ENCODE assay signal across 16 cellular contexts in genomic region chr17:81541123-81541522, GRCh38. TPM values are rescaled to one million over a fixed set of nuclear protein-coding genes. Genes with fewer than 3 reads are reported as not detected.
A peak's percentile ranks its signal among the peaks of the same experiment; 100 is the strongest.
DNase-seq lines count a peak whose midpoint lies in the region; ATAC-seq, FAIRE-seq and TF ChIP-seq lines count a peak whose summit lies in the region.
"Had no signal": no experiment of that assay in that cellular context is flagged by ENCODE, and none has a peak within 500 bp of the region (broad histone marks: within the 10 kb centered on the region; RNA-seq: fewer than 3 reads in every experiment).

No MANE protein-coding gene starts in this region.

- SMC1A ChIA-PET in GM12878 (lab: Charles Lee; ENCODE audit: uncharacterized antibody, unreplicated experiment): no interaction called here

- H3K4me3 Mint-ChIP-seq in neural progenitor cell (peak overlapping the region; percentile 57), mesothelial cell of epicardium (no peak overlapping the region)
- H3K4me3 Mint-ChIP-seq: CD4-positive, alpha-beta T cell had no signal

- H3K79me2 ChIP-seq in GM12878 (ENCODE audit: control insufficient read depth, insufficient read depth, low read length): no peaks in the 10 kb centered on the region
- no peaks in the 10 kb centered on the region for H3K79me2 ChIP-seq in neural progenitor cell (ENCODE audit: low read depth)

- H4K20me1 ChIP-seq in GM12878 (ENCODE audit: control insufficient read depth, insufficient read depth) (no peaks in the 10 kb centered on the region), neural progenitor cell (ENCODE audit: low read depth) (peaks cover 17% of the 10 kb centered on the region)

- CTCF ChIA-PET in GM12878 (lab: Yijun Ruan, JAX): no interaction called here

- DNase-seq in Right ventricle myocardium inferior (ENCODE audit: missing footprints) (peak; percentile 34), left ventricle myocardium inferior (no peak), GM12878 (ENCODE audit: low read depth, low spot score) (no peak), neural progenitor cell (ENCODE audit: low spot score) (no peak), psoas muscle (no peak), mesothelial cell of epicardium (ENCODE audit: low spot score in 2 of 2, unreplicated experiment in 2 of 2) (no peak)
- DNase-seq: ACHN; C1 segment of cervical spinal cord; CD4-positive, alpha-beta T cell; DMS79; HCEC 1CT; KBM-7 had no signal

- H3K9me3 ChIP-seq in left ventricle myocardium inferior (replicated peaks) (no peaks in the 10 kb centered on the region), GM12878 (replicated peaks; ENCODE audit: control insufficient read depth, insufficient read depth, low read length) (no peaks in the 10 kb centered on the region), neural progenitor cell (ENCODE audit: low read depth) (no peaks in the 10 kb centered on the region), psoas muscle (no peaks in the 10 kb centered on the region)

- no peak for FAIRE-seq in GM12878 (lab: Jason Lieb, UNC)
- FAIRE-seq: GM12892, H1 had no signal

- no peak for TF ChIP-seq POLR2A in GM12878 (IDR thresholded peaks at IDR 0.05; ENCODE audit: low read depth, low read length)

- H2AFZ ChIP-seq in GM12878 (ENCODE audit: control insufficient read depth, low read depth, low read length) (no peak overlapping the region), neural progenitor cell (replicated peaks) (no peak overlapping the region)

- no peak for TF ChIP-seq EP300 in GM12878 (IDR thresholded peaks at IDR 0.05; ENCODE audit: borderline replicate concordance in 1 of 2, control insufficient read depth in 1 of 2, low read depth in 2 of 2, low read length in 2 of 2)

- H3K9me3 Mint-ChIP-seq in neural progenitor cell (no peaks in the 10 kb centered on the region), mesothelial cell of epicardium (no peaks in the 10 kb centered on the region)
- H3K9me3 Mint-ChIP-seq: CD4-positive, alpha-beta T cell had no signal

- no peak overlapping the region for H3K27ac ChIP-seq in left ventricle myocardium inferior (replicated peaks)
- no peak overlapping the region for H3K27ac ChIP-seq in GM12878 (ENCODE audit: control insufficient read depth, insufficient read depth)
- H3K27ac ChIP-seq in neural progenitor cell: no peak overlapping the region
- no peak overlapping the region for H3K27ac ChIP-seq in psoas muscle
- H3K27ac ChIP-seq: HL-60 had no signal

- TF ChIP-seq CTCF in left ventricle myocardium inferior (IDR thresholded peaks at IDR 0.05; ENCODE audit: borderline replicate concordance): no peak
- no peak for TF ChIP-seq CTCF in GM12878 (IDR thresholded peaks at IDR 0.05 in 2 of 3, conservative IDR thresholded peaks at IDR 0.05 in 1 of 3; ENCODE audit: control insufficient read depth in 2 of 3, extremely low read depth in 1 of 3, insufficient read depth in 1 of 3, low read depth in 3 of 3, low read length in 3 of 3)
- TF ChIP-seq CTCF in neural progenitor cell (IDR thresholded peaks at IDR 0.05): no peak
- TF ChIP-seq CTCF in psoas muscle (IDR thresholded peaks at IDR 0.05): no peak
- TF ChIP-seq CTCF in mesothelial cell of epicardium (IDR thresholded peaks at IDR 0.05; ENCODE audit: unreplicated experiment): no peak

- BruUV-seq in GM12878 (replicated peaks; lab: Mats Ljungman, UMichigan): no TSS peak

- no peaks in the 10 kb centered on the region for H3F3A ChIP-seq in neural progenitor cell (ENCODE audit: low read depth)

- no peak overlapping the region for H3K9ac ChIP-seq in GM12878 (ENCODE audit: control insufficient read depth, insufficient read depth, low read length)
- no peak overlapping the region for H3K9ac ChIP-seq in neural progenitor cell

- RAD21 ChIA-PET in GM12878 (lab: Charles Lee; ENCODE audit: unreplicated experiment): no interaction called here

- no peak for ATAC-seq in Right ventricle myocardium inferior
- ATAC-seq in GM12878: no peak
- ATAC-seq in psoas muscle: no peak
- no peak for ATAC-seq in GM19463 (IDR thresholded peaks at IDR 0.05; ENCODE audit: unreplicated experiment)

- H3K36me3 ChIP-seq in left ventricle myocardium inferior (peaks cover 76% of the 10 kb centered on the region), GM12878 (ENCODE audit: control insufficient read depth in 2 of 2, insufficient read depth in 2 of 2, low read length in 1 of 2) (peaks cover 4 to 17% of the 10 kb centered on the region in 2 experiments; a peak in 3 of 4 replicates), neural progenitor cell (no peaks in the 10 kb centered on the region), psoas muscle (ENCODE audit: insufficient read depth in 1 of 2, low read depth in 1 of 2) (peaks cover 12 to 64% of the 10 kb centered on the region in 2 donors)

- no peak overlapping the region for H3K4me3 ChIP-seq in left ventricle myocardium inferior
- no peak overlapping the region for H3K4me3 ChIP-seq in GM12878
- no peak overlapping the region for H3K4me3 ChIP-seq in neural progenitor cell
- no peak overlapping the region for H3K4me3 ChIP-seq in psoas muscle

- H3K36me3 Mint-ChIP-seq in neural progenitor cell: peaks cover 5% of the 10 kb centered on the region
- H3K36me3 Mint-ChIP-seq in mesothelial cell of epicardium: peaks cover 5% of the 10 kb centered on the region

- H3K27me3 ChIP-seq in left ventricle myocardium inferior (ENCODE audit: low read depth) (peaks cover 23% of the 10 kb centered on the region), GM12878 (replicated peaks in 1 of 2; ENCODE audit: control insufficient read depth in 2 of 2, insufficient read depth in 2 of 2, low read length in 1 of 2) (no peaks in the 10 kb centered on the region; a peak in 1 of 4 replicates), neural progenitor cell (peaks cover 19% of the 10 kb centered on the region), psoas muscle (ENCODE audit: insufficient read depth in 3 of 3, low read length in 2 of 3) (peaks cover 0 to 14% (median 6%) of the 10 kb centered on the region in 3 donors)

- H3K4me1 Mint-ChIP-seq in neural progenitor cell (peaks cover 7% of the 10 kb centered on the region), mesothelial cell of epicardium (no peaks in the 10 kb centered on the region)

- TF ChIP-seq RAD21 in GM12878 (IDR thresholded peaks at IDR 0.05; ENCODE audit: insufficient read depth, low read depth, low read length): no peak

- in situ Hi-C loops in GM12878 (cut with MboI): no loop called here

- H3K4me1 ChIP-seq in left ventricle myocardium inferior: peaks cover 36% of the 10 kb centered on the region
- H3K4me1 ChIP-seq in GM12878 (ENCODE audit: control insufficient read depth, insufficient read depth, low read length): no peaks in the 10 kb centered on the region
- H3K4me1 ChIP-seq in neural progenitor cell: peaks cover 3% of the 10 kb centered on the region
- H3K4me1 ChIP-seq in psoas muscle: peaks cover 15% of the 10 kb centered on the region

- intact Hi-C loops in Right ventricle myocardium inferior (cut with DNase I): no loop called here
- intact Hi-C loops in left ventricle myocardium inferior (cut with micrococcal nuclease): no loop called here
- intact Hi-C loops in GM12878 (cut with micrococcal nuclease; ENCODE audit: unreplicated experiment): no loop called here
- intact Hi-C loops in psoas muscle (cut with DNase I): no loop called here

- H3K27me3 Mint-ChIP-seq in neural progenitor cell (ENCODE audit: insufficient read depth, low read depth): no peaks in the 10 kb centered on the region
- H3K27me3 Mint-ChIP-seq in mesothelial cell of epicardium (ENCODE audit: low read depth): peaks cover 16% of the 10 kb centered on the region

- POLR2A ChIA-PET in GM12878 (lab: Charles Lee): no interaction called here

- H3K27ac Mint-ChIP-seq in neural progenitor cell (no peak overlapping the region), mesothelial cell of epicardium (no peak overlapping the region)
- H3K27ac Mint-ChIP-seq: CD4-positive, alpha-beta T cell had no signal

- WGBS in GM12878 (ENCODE audit: insufficient coverage, insufficient replicate concordance, low lambda C conversion rate, missing lambda C conversion rate): 85% methylated on average over 9 of the region's 17 CpGs
- 93 to 99% (median 96%) methylated on average over 9 to 17 of the region's 17 CpGs for WGBS in psoas muscle, 3 donors

- H3K4me2 ChIP-seq in GM12878 (ENCODE audit: control insufficient read depth, insufficient read depth): no peak overlapping the region
- H3K4me2 ChIP-seq in neural progenitor cell: no peak overlapping the region

RNA-seq across cellular contexts. Expression of gene FAAP100, which starts 11.0 kb away (rescaled TPM):
- total RNA-seq in Right ventricle myocardium inferior: 14.8 TPM
- 15.9 TPM for total RNA-seq in left ventricle myocardium inferior
- 86.7 and 99.0 TPM in 2 replicates for total RNA-seq in GM12878 (2013; cell fraction: nucleolus; rRNA removed)
- 25.1 and 25.8 TPM in 2 replicates for total RNA-seq in GM12878 (2014; rRNA removed)
- 8.1 and 12.2 TPM in 2 replicates for total RNA-seq in GM12878 (2014; rRNA removed; fragmentation: Illumina TruSeq; extraction: Trizol)
- 39.6 and 46.2 TPM in 2 replicates for total RNA-seq in GM12878 (2021)
- 6.6 TPM for polyA plus RNA-seq in GM12878 (2011; ENCODE audit: low read depth)
- polyA plus RNA-seq in GM12878 (2011; rRNA removed): 3.4 and 8.1 TPM in 2 replicates
- 16.4 and 25.8 TPM in 2 replicates for polyA plus RNA-seq in GM12878 (2011; cell fraction: cytosol; rRNA removed)
- polyA plus RNA-seq in GM12878 (2011; cell fraction: nucleus; rRNA removed): 52.4 and 74.0 TPM in 2 replicates
- polyA plus RNA-seq in GM12878 (2012): 16.2 and 18.9 TPM in 2 replicates
- polyA plus RNA-seq in GM12878 (2014; fragmentation: Illumina TruSeq; extraction: Trizol): 1.4 and 5.2 TPM in 2 replicates
- under 1 TPM; 0.11 to 0.49 TPM for polyA plus RNA-seq in GM12878 (2014; fragmentation: Nextera tagmentation; extraction: Ambion mirVana)
- polyA plus RNA-seq in GM12878 (2014; rRNA removed): 34.4 and 39.8 TPM in 2 replicates
- 10 to 100 TPM; 22.0 to 26.8 TPM for polyA plus RNA-seq in GM12878 (2016; fragmentation: Nextera tagmentation; extraction: Ambion mirVana)
- polyA minus RNA-seq in GM12878 (2011; rRNA and poly(A)+ RNA removed): 8.9 and 32.2 TPM in 2 replicates
- polyA minus RNA-seq in GM12878 (2011; cell fraction: cytosol; rRNA and poly(A)+ RNA removed): 13.6 and 14.8 TPM in 2 replicates
- 36.3 and 44.7 TPM in 2 replicates for polyA minus RNA-seq in GM12878 (2011; cell fraction: nucleus; rRNA and poly(A)+ RNA removed)
- total RNA-seq in neural progenitor cell (ENCODE audit: low replicate concordance): 9.7 and 36.5 TPM in 2 replicates
- 10 to 100 TPM; 11.8 to 13.1 (median 12.7) TPM for total RNA-seq in psoas muscle
- 10 to 100 TPM; 11.6 to 16.3 (median 12.6) TPM for polyA plus RNA-seq in psoas muscle
- 35.4 to 37.2 TPM (median 36.0 TPM) in 3 replicates for total RNA-seq in mesothelial cell of epicardium

RNA-seq across cellular contexts. Expression of gene FSCN2, which starts 12.9 kb away (rescaled TPM):
- 0.19 TPM for total RNA-seq in Right ventricle myocardium inferior
- 0.38 TPM for total RNA-seq in left ventricle myocardium inferior
- total RNA-seq in GM12878 (2013; cell fraction: nucleolus; rRNA removed): 19.6 and 21.4 TPM in 2 replicates
- total RNA-seq in GM12878 (2014; rRNA removed): 1.2 and 1.8 TPM in 2 replicates
- total RNA-seq in GM12878 (2014; rRNA removed; fragmentation: Illumina TruSeq; extraction: Trizol): 0.14 and 0.58 TPM in 2 replicates
- 2.1 and 2.7 TPM in 2 replicates for total RNA-seq in GM12878 (2021)
- polyA plus RNA-seq in GM12878 (2011; ENCODE audit: low read depth): not detected
- polyA plus RNA-seq in GM12878 (2011; rRNA removed): 0.29 and 0.65 TPM in 2 replicates
- polyA plus RNA-seq in GM12878 (2011; cell fraction: cytosol; rRNA removed): 0.69 and 1.0 TPM in 2 replicates
- polyA plus RNA-seq in GM12878 (2011; cell fraction: nucleus; rRNA removed): 6.3 and 7.2 TPM in 2 replicates
- 1.5 and 1.6 TPM in 2 replicates for polyA plus RNA-seq in GM12878 (2012)
- polyA plus RNA-seq in GM12878 (2014; fragmentation: Illumina TruSeq; extraction: Trizol): 0.19 and 0.24 TPM in 2 replicates
- not detected for polyA plus RNA-seq in GM12878 (2014; fragmentation: Nextera tagmentation; extraction: Ambion mirVana)
- polyA plus RNA-seq in GM12878 (2014; rRNA removed): 1.9 and 2.0 TPM in 2 replicates
- under 1 TPM in 1 of 2 experiments, not detected in 1; 0.12 TPM for polyA plus RNA-seq in GM12878 (2016; fragmentation: Nextera tagmentation; extraction: Ambion mirVana)
- 0.44 and 2.2 TPM in 2 replicates for polyA minus RNA-seq in GM12878 (2011; rRNA and poly(A)+ RNA removed)
- polyA minus RNA-seq in GM12878 (2011; cell fraction: cytosol; rRNA and poly(A)+ RNA removed): 0.80 and 1.0 TPM in 2 replicates
- 3.7 and 4.2 TPM in 2 replicates for polyA minus RNA-seq in GM12878 (2011; cell fraction: nucleus; rRNA and poly(A)+ RNA removed)
- 0.28 TPM in 1 of 2 replicates, not detected in the other for total RNA-seq in neural progenitor cell (ENCODE audit: low replicate concordance)
- under 1 TPM in 3 of 4 donors, not detected in 1; 0.13 to 0.71 (median 0.38) TPM for total RNA-seq in psoas muscle
- under 1 TPM; 0.08 to 0.09 (median 0.08) TPM for polyA plus RNA-seq in psoas muscle
- total RNA-seq in mesothelial cell of epicardium: 13.0 to 17.3 TPM (median 13.3 TPM) in 3 replicates

RNA-seq across cellular contexts. Expression of gene ACTG1, which starts 28.5 kb away (rescaled TPM):
- 468 TPM for total RNA-seq in Right ventricle myocardium inferior
- 342 TPM for total RNA-seq in left ventricle myocardium inferior
- total RNA-seq in GM12878 (2013; cell fraction: nucleolus; rRNA removed): 961 and 1,180 TPM in 2 replicates
- 5,146 and 5,299 TPM in 2 replicates for total RNA-seq in GM12878 (2014; rRNA removed)
- total RNA-seq in GM12878 (2014; rRNA removed; fragmentation: Illumina TruSeq; extraction: Trizol): 2,069 and 2,477 TPM in 2 replicates
- total RNA-seq in GM12878 (2021): 5,806 and 6,105 TPM in 2 replicates
- 2,827 TPM for polyA plus RNA-seq in GM12878 (2011; ENCODE audit: low read depth)
- polyA plus RNA-seq in GM12878 (2011; rRNA removed): 466 and 810 TPM in 2 replicates
- 2,470 and 3,258 TPM in 2 replicates for polyA plus RNA-seq in GM12878 (2011; cell fraction: cytosol; rRNA removed)
- 3,407 and 5,928 TPM in 2 replicates for polyA plus RNA-seq in GM12878 (2011; cell fraction: nucleus; rRNA removed)
- 4,353 and 5,466 TPM in 2 replicates for polyA plus RNA-seq in GM12878 (2012)
- 1,415 and 2,801 TPM in 2 replicates for polyA plus RNA-seq in GM12878 (2014; fragmentation: Illumina TruSeq; extraction: Trizol)
- 1,000 to 10,000 TPM in 1 of 2 experiments, 100 to 1,000 TPM in 1; 969 to 1,906 TPM for polyA plus RNA-seq in GM12878 (2014; fragmentation: Nextera tagmentation; extraction: Ambion mirVana)
- polyA plus RNA-seq in GM12878 (2014; rRNA removed): 4,499 and 5,417 TPM in 2 replicates
- 1,000 to 10,000 TPM; 4,621 to 4,893 TPM for polyA plus RNA-seq in GM12878 (2016; fragmentation: Nextera tagmentation; extraction: Ambion mirVana)
- 709 and 994 TPM in 2 replicates for polyA minus RNA-seq in GM12878 (2011; rRNA and poly(A)+ RNA removed)
- 871 and 986 TPM in 2 replicates for polyA minus RNA-seq in GM12878 (2011; cell fraction: cytosol; rRNA and poly(A)+ RNA removed)
- polyA minus RNA-seq in GM12878 (2011; cell fraction: nucleus; rRNA and poly(A)+ RNA removed): 602 and 1,073 TPM in 2 replicates
- total RNA-seq in neural progenitor cell (ENCODE audit: low replicate concordance): 1,228 and 2,405 TPM in 2 replicates
- 100 to 1,000 TPM; 341 to 567 (median 431) TPM for total RNA-seq in psoas muscle
- polyA plus RNA-seq in psoas muscle: 100 to 1,000 TPM; 150 to 620 (median 219) TPM
- 4,391 to 4,678 TPM (median 4,589 TPM) in 3 replicates for total RNA-seq in mesothelial cell of epicardium
